1 cellular context compared by ENCODE assay signal in genomic region chr20:15857131-15857784, GRCh38.
TF ChIP-seq lines count a peak whose summit lies in the region.

No MANE protein-coding gene starts in this region.

TF ChIP-seq in HepG2, 621 proteins besides CTCF, POLR2A, EP300 and RAD21 (continued from another document):
- TF ChIP-seq, protein P1, sequence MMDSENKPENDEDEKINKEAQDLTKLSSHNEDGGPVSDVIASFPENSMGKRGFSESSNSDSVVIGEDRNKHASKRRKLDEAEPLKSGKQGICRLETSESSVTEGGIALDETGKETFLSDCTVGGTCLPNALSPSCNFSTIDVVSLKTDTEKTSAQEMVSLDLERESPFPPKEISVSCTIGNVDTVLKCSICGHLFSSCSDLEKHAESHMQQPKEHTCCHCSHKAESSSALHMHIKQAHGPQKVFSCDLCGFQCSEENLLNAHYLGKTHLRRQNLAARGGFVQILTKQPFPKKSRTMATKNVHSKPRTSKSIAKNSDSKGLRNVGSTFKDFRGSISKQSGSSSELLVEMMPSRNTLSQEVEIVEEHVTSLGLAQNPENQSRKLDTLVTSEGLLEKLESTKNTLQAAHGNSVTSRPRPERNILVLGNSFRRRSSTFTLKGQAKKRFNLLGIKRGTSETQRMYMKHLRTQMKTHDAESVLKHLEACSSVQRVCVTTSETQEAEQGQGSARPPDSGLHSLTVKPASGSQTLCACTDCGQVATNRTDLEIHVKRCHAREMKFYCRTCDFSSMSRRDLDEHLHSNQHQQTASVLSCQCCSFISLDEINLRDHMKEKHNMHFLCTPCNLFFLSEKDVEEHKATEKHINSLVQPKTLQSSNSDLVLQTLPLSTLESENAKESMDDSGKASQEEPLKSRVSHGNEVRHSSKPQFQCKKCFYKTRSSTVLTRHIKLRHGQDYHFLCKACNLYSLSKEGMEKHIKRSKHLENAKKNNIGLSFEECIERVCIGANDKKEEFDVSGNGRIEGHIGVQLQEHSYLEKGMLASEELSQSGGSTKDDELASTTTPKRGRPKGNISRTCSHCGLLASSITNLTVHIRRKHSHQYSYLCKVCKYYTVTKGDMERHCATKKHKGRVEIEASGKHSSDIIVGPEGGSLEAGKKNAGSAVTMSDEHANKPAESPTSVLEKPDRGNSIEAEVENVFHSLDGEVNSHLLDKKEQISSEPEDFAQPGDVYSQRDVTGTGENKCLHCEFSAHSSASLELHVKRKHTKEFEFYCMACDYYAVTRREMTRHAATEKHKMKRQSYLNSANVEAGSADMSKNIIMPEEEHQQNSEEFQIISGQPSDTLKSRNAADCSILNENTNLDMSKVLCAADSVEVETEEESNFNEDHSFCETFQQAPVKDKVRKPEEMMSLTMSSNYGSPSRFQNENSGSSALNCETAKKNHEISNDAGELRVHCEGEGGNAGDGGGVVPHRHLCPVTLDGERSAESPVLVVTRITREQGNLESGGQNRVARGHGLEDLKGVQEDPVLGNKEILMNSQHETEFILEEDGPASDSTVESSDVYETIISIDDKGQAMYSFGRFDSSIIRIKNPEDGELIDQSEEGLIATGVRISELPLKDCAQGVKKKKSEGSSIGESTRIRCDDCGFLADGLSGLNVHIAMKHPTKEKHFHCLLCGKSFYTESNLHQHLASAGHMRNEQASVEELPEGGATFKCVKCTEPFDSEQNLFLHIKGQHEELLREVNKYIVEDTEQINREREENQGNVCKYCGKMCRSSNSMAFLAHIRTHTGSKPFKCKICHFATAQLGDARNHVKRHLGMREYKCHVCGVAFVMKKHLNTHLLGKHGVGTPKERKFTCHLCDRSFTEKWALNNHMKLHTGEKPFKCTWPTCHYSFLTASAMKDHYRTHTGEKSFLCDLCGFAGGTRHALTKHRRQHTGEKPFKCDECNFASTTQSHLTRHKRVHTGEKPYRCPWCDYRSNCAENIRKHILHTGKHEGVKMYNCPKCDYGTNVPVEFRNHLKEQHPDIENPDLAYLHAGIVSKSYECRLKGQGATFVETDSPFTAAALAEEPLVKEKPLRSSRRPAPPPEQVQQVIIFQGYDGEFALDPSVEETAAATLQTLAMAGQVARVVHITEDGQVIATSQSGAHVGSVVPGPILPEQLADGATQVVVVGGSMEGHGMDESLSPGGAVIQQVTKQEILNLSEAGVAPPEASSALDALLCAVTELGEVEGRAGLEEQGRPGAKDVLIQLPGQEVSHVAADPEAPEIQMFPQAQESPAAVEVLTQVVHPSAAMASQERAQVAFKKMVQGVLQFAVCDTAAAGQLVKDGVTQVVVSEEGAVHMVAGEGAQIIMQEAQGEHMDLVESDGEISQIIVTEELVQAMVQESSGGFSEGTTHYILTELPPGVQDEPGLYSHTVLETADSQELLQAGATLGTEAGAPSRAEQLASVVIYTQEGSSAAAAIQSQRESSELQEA (CRISPR knock-in tag; IDR thresholded peaks at IDR 0.05; ENCODE audit: not compliant biosample characterization) = no peak
- no peak for TF ChIP-seq ATF7-NPFF (CRISPR knock-in tag; IDR thresholded peaks at IDR 0.05; ENCODE audit: low read depth)
- TF ChIP-seq, protein P2, sequence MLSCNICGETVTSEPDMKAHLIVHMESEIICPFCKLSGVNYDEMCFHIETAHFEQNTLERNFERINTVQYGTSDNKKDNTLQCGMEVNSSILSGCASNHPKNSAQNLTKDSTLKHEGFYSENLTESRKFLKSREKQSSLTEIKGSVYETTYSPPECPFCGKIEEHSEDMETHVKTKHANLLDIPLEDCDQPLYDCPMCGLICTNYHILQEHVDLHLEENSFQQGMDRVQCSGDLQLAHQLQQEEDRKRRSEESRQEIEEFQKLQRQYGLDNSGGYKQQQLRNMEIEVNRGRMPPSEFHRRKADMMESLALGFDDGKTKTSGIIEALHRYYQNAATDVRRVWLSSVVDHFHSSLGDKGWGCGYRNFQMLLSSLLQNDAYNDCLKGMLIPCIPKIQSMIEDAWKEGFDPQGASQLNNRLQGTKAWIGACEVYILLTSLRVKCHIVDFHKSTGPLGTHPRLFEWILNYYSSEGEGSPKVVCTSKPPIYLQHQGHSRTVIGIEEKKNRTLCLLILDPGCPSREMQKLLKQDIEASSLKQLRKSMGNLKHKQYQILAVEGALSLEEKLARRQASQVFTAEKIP (CRISPR knock-in tag; IDR thresholded peaks at IDR 0.05; ENCODE audit: borderline replicate concordance) = no peak
TF ChIP-seq in HepG2: peak in this region for 0.
